In the genomic region with DNA sequence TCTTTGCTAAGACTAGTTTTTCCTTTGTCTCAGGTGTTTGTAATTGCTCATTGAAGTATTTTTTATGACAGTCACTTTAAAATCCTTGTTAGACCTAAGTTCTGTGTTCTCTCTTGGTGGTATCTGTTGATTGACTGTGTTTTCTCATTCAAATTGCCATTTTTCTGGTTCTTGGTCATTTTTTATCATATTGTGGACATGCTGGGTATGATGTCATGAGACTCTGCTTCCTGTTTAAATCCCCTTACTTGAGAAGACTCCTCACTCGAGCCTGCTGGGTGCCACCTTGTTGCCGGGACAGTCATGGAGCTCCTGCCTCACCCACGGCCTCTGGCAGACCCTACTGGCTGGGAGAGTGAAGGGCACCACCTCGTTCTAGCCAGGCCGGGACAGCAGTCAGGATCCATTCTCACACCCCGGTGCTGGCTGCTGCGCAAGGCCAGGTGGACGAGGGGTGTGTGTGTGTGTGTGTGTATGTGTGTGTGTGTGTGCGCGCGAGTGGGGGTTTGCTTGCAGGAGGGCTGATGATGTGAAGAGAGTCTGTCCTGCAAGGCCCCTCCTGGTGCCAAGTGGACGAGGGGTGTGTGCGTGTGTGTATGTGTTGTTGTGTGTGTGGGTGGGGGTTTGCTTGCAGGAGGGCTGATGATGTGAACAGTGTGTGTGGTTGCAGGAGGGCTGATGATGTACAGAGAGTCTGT, we compare ENCODE assay signal across 12 cellular contexts. TPM values are rescaled to one million over a fixed set of nuclear protein-coding genes. Genes with fewer than 3 reads are reported as not detected.
DNase-seq lines count a peak whose midpoint lies in the region; ATAC-seq and TF ChIP-seq lines count a peak whose summit lies in the region.
"Had no signal": no experiment of that assay in that cellular context is flagged by ENCODE, and none has a peak within 500 bp of the region (broad histone marks: within the 10 kb centered on the region; RNA-seq: fewer than 3 reads in every experiment).

No MANE protein-coding gene starts in this region.

- peak overlapping the region; percentile 47 for H2AFZ ChIP-seq in osteoblast (ENCODE audit: low read length)

- H3K27ac ChIP-seq in osteoblast (ENCODE audit: low read depth, low read length) = no peak overlapping the region
- H3K27ac ChIP-seq: 22Rv1, heart left ventricle had no signal

- H3K4me1 ChIP-seq in osteoblast (ENCODE audit: insufficient read depth, low read length) = peaks cover 12% of the 10 kb centered on the region

- peaks cover 18% of the 10 kb centered on the region for H3K36me3 ChIP-seq in osteoblast (ENCODE audit: insufficient read depth, low read length)

- H3K9me3 ChIP-seq in osteoblast (ENCODE audit: low read depth, low read length) = no peaks in the 10 kb centered on the region

- H4K20me1 ChIP-seq in osteoblast (ENCODE audit: insufficient read depth, low read length) = no peaks in the 10 kb centered on the region

- ATAC-seq in GM19023 (IDR thresholded peaks at IDR 0.05; ENCODE audit: unreplicated experiment) = no peak
- ATAC-seq: heart left ventricle; stimulated activated naive CD8-positive, alpha-beta T cell treated with anti-CD3 and anti-CD28 coated beads, Interleukin-15, amount 100 ng/mL, for 72 hours had no signal

- DNase-seq in DMS153 (lab: John Stamatoyannopoulos, UW) (peak; percentile 18), DMS153 treated with DMSO at 0.1 percent for 48 hours (lab: John Stamatoyannopoulos, UW; ENCODE audit: unreplicated experiment) (no peak), MV-4-11 (lab: John Stamatoyannopoulos, UW) (peak; percentile 17), chondrocyte (ENCODE audit: low spot score) (peak; percentile 76), osteoblast (ENCODE audit: insufficient read length, low spot score, missing footprints) (peak; percentile 32), SIG-M5 (lab: John Stamatoyannopoulos, UW) (no peak)
- no peak for DNase-seq in NK-92 treated with Interleukin-12 subunit alpha and Interleukin-12 subunit beta, amount 100 ng/mL, for 24 hours (lab: John Stamatoyannopoulos, UW)
- DNase-seq: activated CD8-positive, alpha-beta memory T cell treated with anti-CD3 and anti-CD28 coated beads for 24 hours had no signal

- no peaks in the 10 kb centered on the region for H3K27me3 Mint-ChIP-seq in chondrocyte (ENCODE audit: low read depth)
- H3K27me3 Mint-ChIP-seq: stimulated activated naive CD8-positive, alpha-beta T cell treated with anti-CD3 and anti-CD28 coated beads, Interleukin-15, amount 100 ng/mL, for 72 hours had no signal

- no peak overlapping the region for H3K4me2 ChIP-seq in osteoblast (ENCODE audit: insufficient read depth, low read length)

- H3K36me3 Mint-ChIP-seq in chondrocyte (ENCODE audit: low read depth) = peaks cover 11% of the 10 kb centered on the region

- no peak for TF ChIP-seq CTCF in chondrocyte (IDR thresholded peaks at IDR 0.05)
- TF ChIP-seq CTCF in osteoblast (IDR thresholded peaks at IDR 0.05; ENCODE audit: extremely low read depth, low read depth, low read length) = peak; percentile 21

- no peaks in the 10 kb centered on the region for H3K27me3 ChIP-seq in osteoblast (ENCODE audit: insufficient read depth, low read length)
- H3K27me3 ChIP-seq: heart left ventricle had no signal

- H3K4me3 Mint-ChIP-seq in chondrocyte (ENCODE audit: unreplicated experiment) = no peak overlapping the region
- H3K4me3 Mint-ChIP-seq: stimulated activated naive CD8-positive, alpha-beta T cell treated with anti-CD3 and anti-CD28 coated beads, Interleukin-15, amount 100 ng/mL, for 72 hours had no signal

- H3K4me3 ChIP-seq in osteoblast (ENCODE audit: insufficient read depth, low read length) = no peak overlapping the region
- H3K4me3 ChIP-seq: heart left ventricle had no signal

- peaks cover 47% of the 10 kb centered on the region for H3K79me2 ChIP-seq in osteoblast (ENCODE audit: insufficient read depth, low read length)

- H3K4me1 Mint-ChIP-seq in chondrocyte (ENCODE audit: low read depth) = peaks cover 11% of the 10 kb centered on the region

- peaks cover 5% of the 10 kb centered on the region for H3K9me3 Mint-ChIP-seq in chondrocyte (ENCODE audit: low read depth)

- no peak overlapping the region for H3K27ac Mint-ChIP-seq in chondrocyte (ENCODE audit: unreplicated experiment)
- H3K27ac Mint-ChIP-seq: stimulated activated naive CD8-positive, alpha-beta T cell treated with anti-CD3 and anti-CD28 coated beads, Interleukin-15, amount 100 ng/mL, for 72 hours had no signal

RNA-seq across cellular contexts. Expression of a gene that starts 4.4 kb away (rescaled TPM):
- total RNA-seq in chondrocyte = 2.7 to 4.5 TPM (median 3.3 TPM) in 3 replicates
- 2.7 and 3.3 TPM in 2 replicates for total RNA-seq in osteoblast

Comparison
In these comparisons a context has a peak if more than half of its experiments do, and no peak if none do; other contexts are left out.
1. DNase-seq: peak in DMS153 (single experiment), MV-4-11 (single experiment), chondrocyte (single experiment) and osteoblast (single experiment); none in DMS153 treated with DMSO at 0.1 percent for 48 hours (single experiment), NK-92 treated with Interleukin-12 subunit alpha and Interleukin-12 subunit beta, amount 100 ng/mL, for 24 hours (single experiment) and SIG-M5 (single experiment).